Comparison of ENCODE assay signal across 8 cellular contexts in genomic region chr12:100741084-100741711, GRCh38. TPM values are rescaled to one million over a fixed set of nuclear protein-coding genes. Genes with fewer than 3 reads are reported as not detected.
A peak's percentile ranks its signal among the peaks of the same experiment; 100 is the strongest.
DNase-seq lines count a peak whose midpoint lies in the region; ATAC-seq and TF ChIP-seq lines count a peak whose summit lies in the region.

No MANE protein-coding gene starts in this region.

- no peak for ATAC-seq in HG03045 (IDR thresholded peaks at IDR 0.05; ENCODE audit: unreplicated experiment)

- H3K27ac ChIP-seq in dorsolateral prefrontal cortex = no peak overlapping the region

- H3K27ac Mint-ChIP-seq in osteocyte (ENCODE audit: unreplicated experiment) (no peak overlapping the region), immature natural killer cell (no peak overlapping the region)

- H3K36me3 Mint-ChIP-seq in osteocyte (ENCODE audit: unreplicated experiment) (no peaks in the 10 kb centered on the region), immature natural killer cell (no peaks in the 10 kb centered on the region)

- intact Hi-C loops in dorsolateral prefrontal cortex (cut with DNase I) = loop anchor here (2.0 to 10.0 kb wide), 3 partner anchors 54 to 396 kb away; partner anchors contain the start of gene ANO4 (in 1 of the 2)

- no peak overlapping the region for H3K4me3 ChIP-seq in dorsolateral prefrontal cortex

- peaks cover 7% of the 10 kb centered on the region for H3K27me3 Mint-ChIP-seq in osteocyte (ENCODE audit: unreplicated experiment)
- peaks cover 0 to 7% (median 0%) of the 10 kb centered on the region in 3 donors for H3K27me3 Mint-ChIP-seq in immature natural killer cell (ENCODE audit: low read depth in 3 of 3)

- TF ChIP-seq CTCF in GM12873 (IDR thresholded peaks at IDR 0.05; ENCODE audit: insufficient read depth, low read depth, low read length, missing control alignments) = peak; percentile 64
- peak; percentile 38 to 96 (median 74) for TF ChIP-seq CTCF in dorsolateral prefrontal cortex (IDR thresholded peaks at IDR 0.05 in 54 of 56, conservative IDR thresholded peaks at IDR 0.05 in 2 of 56; ENCODE audit: low read depth in 1 of 56, partially characterized antibody in 56 of 56)
- peak; percentile 72 for TF ChIP-seq CTCF in osteocyte (IDR thresholded peaks at IDR 0.05)

- H3K9me3 Mint-ChIP-seq in osteocyte (ENCODE audit: unreplicated experiment) (peaks cover 5% of the 10 kb centered on the region), immature natural killer cell (no peaks in the 10 kb centered on the region)

- no peak overlapping the region for H3K4me3 Mint-ChIP-seq in osteocyte (ENCODE audit: unreplicated experiment)
- no peak overlapping the region for H3K4me3 Mint-ChIP-seq in immature natural killer cell

- H3K4me1 Mint-ChIP-seq in osteocyte (ENCODE audit: unreplicated experiment) = no peaks in the 10 kb centered on the region
- H3K4me1 Mint-ChIP-seq in immature natural killer cell = no peaks in the 10 kb centered on the region

- H3K27me3 ChIP-seq in dorsolateral prefrontal cortex = peaks cover 0 to 10% (median 0%) of the 10 kb centered on the region in 45 donors

- peak; percentile 53 for DNase-seq in AG08395 (ENCODE audit: low spot score)
- peak; percentile 37 for DNase-seq in NCI-H2196 (lab: John Stamatoyannopoulos, UW; ENCODE audit: unreplicated experiment)
- DNase-seq in dorsolateral prefrontal cortex = peak in 1 of 10 donors; percentile 6
- no peak for DNase-seq in osteocyte (ENCODE audit: extremely low spot score, unreplicated experiment)
- DNase-seq in activated CD4-positive, alpha-beta T cell treated with anti-CD3 and anti-CD28 coated beads, Interleukin-2, amount 50 U/mL, for 48 hours = no peak
- DNase-seq in immature natural killer cell = no peak

RNA-seq across cellular contexts. Expression of gene ANO4, which starts 53.4 kb away (rescaled TPM):
- total RNA-seq in dorsolateral prefrontal cortex (10 to 100 TPM; 23.4 to 77.0 (median 37.6) TPM), osteocyte (0.18 and 0.48 TPM in 2 replicates)
- not detected for polyA plus RNA-seq in immature natural killer cell

Comparison
In these comparisons a context has a peak if more than half of its experiments do, and no peak if none do; other contexts are left out.
1. DNase-seq: peak in AG08395 (single experiment) and NCI-H2196 (single experiment); none in osteocyte (single experiment), activated CD4-positive, alpha-beta T cell treated with anti-CD3 and anti-CD28 coated beads, Interleukin-2, amount 50 U/mL, for 48 hours (0 of 2) and immature natural killer cell (0 of 3).
2. RNA of gene ANO4, which starts 53.4 kb away (total RNA-seq): 23.4 to 77.0 TPM in dorsolateral prefrontal cortex; 0.18 to 0.48 TPM in osteocyte; every median in the first group is over 10 times any median in the second.
3. Peak in every context shown above with its lines, with median percentiles within 50 percentile points of each other: CTCF ChIP-seq.